ENCODE assay signal across 14 cellular contexts in the genomic region with DNA sequence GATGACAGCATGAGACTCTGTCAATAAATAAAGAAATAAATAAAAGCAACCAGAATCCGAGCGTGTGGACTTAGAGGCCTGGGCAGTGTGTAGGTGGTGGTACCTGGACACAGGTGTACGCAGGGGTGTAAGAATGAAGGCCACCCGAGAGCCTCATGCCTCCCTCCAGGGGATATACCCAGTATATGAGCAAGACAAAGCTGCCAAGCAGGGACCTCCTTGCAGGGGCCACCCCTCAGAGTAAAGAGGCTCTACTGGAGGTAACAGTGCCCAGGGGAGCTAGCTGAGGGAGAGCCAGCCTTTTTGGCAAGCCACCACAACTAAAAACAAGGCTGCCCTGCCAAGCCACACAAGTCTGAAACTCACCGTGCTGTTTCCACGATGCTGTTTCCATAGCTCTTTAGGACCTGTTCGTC.
A peak's percentile ranks its signal among the peaks of the same experiment; 100 is the strongest.
DNase-seq lines count a peak whose midpoint lies in the region; TF ChIP-seq lines count a peak whose summit lies in the region.
"Had no signal": no experiment of that assay in that cellular context is flagged by ENCODE, and none has a peak within 500 bp of the region (broad histone marks: within the 10 kb centered on the region; RNA-seq: fewer than 3 reads in every experiment).

No MANE protein-coding gene starts in this region.

- no peaks in the 10 kb centered on the region for H3K36me3 Mint-ChIP-seq in progenitor cell of endocrine pancreas (ENCODE audit: insufficient read depth)
- H3K36me3 Mint-ChIP-seq: stimulated activated memory B cell treated with anti-CD40 and anti-IgM and Interleukin-4, amounts not matched to agents 10 μg/mL and 1 μg/mL and 100 μg/mL, for 72 hours had no signal

- no peak overlapping the region for H3K4me3 Mint-ChIP-seq in progenitor cell of endocrine pancreas (ENCODE audit: low read depth)
- H3K4me3 Mint-ChIP-seq: neural crest cell; stimulated activated memory B cell treated with anti-CD40 and anti-IgM and Interleukin-4, amounts not matched to agents 10 μg/mL and 1 μg/mL and 100 μg/mL, for 72 hours had no signal

- H3K27me3 Mint-ChIP-seq in progenitor cell of endocrine pancreas: no peaks in the 10 kb centered on the region

- peaks cover 43% of the 10 kb centered on the region for H3K4me1 Mint-ChIP-seq in progenitor cell of endocrine pancreas (ENCODE audit: low read depth)

- DNase-seq in DMS79 (lab: John Stamatoyannopoulos, UW) (peak; percentile 69), NB4 (ENCODE audit: low read depth) (peak; percentile 17), coronary artery (ENCODE audit: low spot score) (no peak), progenitor cell of endocrine pancreas (ENCODE audit: low spot score, unreplicated experiment) (no peak), NCI-H526 treated with DMSO at 0.1 percent for 48 hours (lab: John Stamatoyannopoulos, UW) (no peak), EL (no peak), ecto neural progenitor cell (ENCODE audit: low spot score) (no peak)
- DNase-seq: activated CD4-positive, alpha-beta T cell treated with anti-CD3 and anti-CD28 coated beads for 48 hours; NCI-H1417 treated with DMSO at 0.1 percent for 48 hours; NCI-H2227 treated with DMSO at 0.1 percent for 48 hours; upper lobe of right lung had no signal

- H3K27ac Mint-ChIP-seq in progenitor cell of endocrine pancreas: peak overlapping the region; percentile 31

- no peaks in the 10 kb centered on the region for H3K9me3 Mint-ChIP-seq in progenitor cell of endocrine pancreas (ENCODE audit: low read depth)
- H3K9me3 Mint-ChIP-seq: neural crest cell; stimulated activated memory B cell treated with anti-CD40 and anti-IgM and Interleukin-4, amounts not matched to agents 10 μg/mL and 1 μg/mL and 100 μg/mL, for 72 hours had no signal

- no peak overlapping the region for H3K4me3 ChIP-seq in NB4 (ENCODE audit: low read depth, low read length)
- H3K4me3 ChIP-seq in coronary artery: no peak overlapping the region
- H3K4me3 ChIP-seq: HAP-1, upper lobe of right lung had no signal

- peak overlapping the region; percentile 67 to 80 for H3K27ac ChIP-seq in coronary artery
- H3K27ac ChIP-seq: upper lobe of right lung had no signal

- TF ChIP-seq POLR2A in NB4 (IDR thresholded peaks at IDR 0.05; ENCODE audit: extremely low read depth, insufficient read length): no peak

- no peak for TF ChIP-seq CTCF in NB4 (IDR thresholded peaks at IDR 0.05; ENCODE audit: low read depth, low read length)
- TF ChIP-seq CTCF in coronary artery (IDR thresholded peaks at IDR 0.05): no peak
- no peak for TF ChIP-seq CTCF in progenitor cell of endocrine pancreas (IDR thresholded peaks at IDR 0.05; ENCODE audit: unreplicated experiment)

Comparison
In these comparisons a context has a peak if more than half of its experiments do, and no peak if none do; other contexts are left out.
1. DNase-seq: peak in DMS79 (single experiment) and NB4 (single experiment); none in coronary artery (single experiment), progenitor cell of endocrine pancreas (single experiment), NCI-H526 treated with DMSO at 0.1 percent for 48 hours (single experiment), EL (single experiment) and ecto neural progenitor cell (single experiment).